In the genomic region with DNA sequence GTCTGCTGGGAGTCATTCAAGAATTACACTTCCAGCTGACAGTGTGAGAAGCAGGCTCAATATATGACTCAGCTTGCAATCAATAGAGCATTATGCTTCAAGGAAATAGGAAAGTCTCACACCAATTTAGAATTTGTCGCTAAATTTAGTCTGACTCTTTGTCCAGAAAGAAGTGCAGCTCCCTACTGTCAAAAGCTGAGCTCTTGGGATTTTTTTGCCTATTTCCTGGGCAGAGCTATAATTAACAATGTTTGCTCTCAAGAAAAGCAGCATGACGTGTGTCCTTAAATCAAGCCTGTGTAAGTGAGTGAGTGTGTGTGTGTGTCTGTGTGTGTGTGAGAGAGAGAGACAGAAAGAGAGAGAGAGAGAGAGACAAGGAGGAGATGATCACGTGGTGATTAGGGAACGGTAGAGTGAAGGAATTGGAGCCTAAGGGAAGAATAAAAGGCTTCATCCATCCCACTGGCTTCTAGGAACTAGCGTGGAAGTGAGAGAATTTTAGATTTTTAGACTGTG, we compare ENCODE assay signal across 8 cellular contexts. TPM values are rescaled to one million over a fixed set of nuclear protein-coding genes. Genes with fewer than 3 reads are reported as not detected.
A peak's percentile ranks its signal among the peaks of the same experiment; 100 is the strongest.
DNase-seq lines count a peak whose midpoint lies in the region; ATAC-seq and TF ChIP-seq lines count a peak whose summit lies in the region.

No MANE protein-coding gene starts in this region.

- H3K4me1 Mint-ChIP-seq in progenitor cell of endocrine pancreas (ENCODE audit: low read depth): peaks cover 10% of the 10 kb centered on the region

- H3K36me3 ChIP-seq in WERI-Rb-1: no peaks in the 10 kb centered on the region

- no peaks in the 10 kb centered on the region for H3K9me3 ChIP-seq in WERI-Rb-1 (ENCODE audit: severe bottlenecking)

- H3K27ac ChIP-seq in WERI-Rb-1: no peak overlapping the region

- no peak overlapping the region for H3K4me3 ChIP-seq in WERI-Rb-1 (ENCODE audit: low read depth, low read length)

- TF ChIP-seq CTCF in progenitor cell of endocrine pancreas (IDR thresholded peaks at IDR 0.05; ENCODE audit: unreplicated experiment) (no peak), WERI-Rb-1 (IDR thresholded peaks at IDR 0.05; ENCODE audit: low read depth, low read length) (no peak)

- no peak overlapping the region for H3K4me3 Mint-ChIP-seq in progenitor cell of endocrine pancreas (ENCODE audit: low read depth)

- H3K36me3 Mint-ChIP-seq in progenitor cell of endocrine pancreas (ENCODE audit: insufficient read depth): no peaks in the 10 kb centered on the region

- no peaks in the 10 kb centered on the region for H3K27me3 ChIP-seq in WERI-Rb-1 (ENCODE audit: insufficient read depth, low read depth, severe bottlenecking)

- H3K27ac Mint-ChIP-seq in progenitor cell of endocrine pancreas: peak overlapping the region; percentile 57

- H3K9me3 Mint-ChIP-seq in progenitor cell of endocrine pancreas (ENCODE audit: low read depth): no peaks in the 10 kb centered on the region

- H3K27me3 Mint-ChIP-seq in progenitor cell of endocrine pancreas: peaks cover 6% of the 10 kb centered on the region

- ATAC-seq in GM21723 (IDR thresholded peaks at IDR 0.05; ENCODE audit: unreplicated experiment): peak; percentile 54
- no peak for ATAC-seq in HG03469 (IDR thresholded peaks at IDR 0.05; ENCODE audit: unreplicated experiment)
- no peak for ATAC-seq in GM21423 (IDR thresholded peaks at IDR 0.05; ENCODE audit: unreplicated experiment)

- DNase-seq in NCI-H460 (ENCODE audit: extremely low read depth, low read depth) (peak; percentile 23), fibroblast of gingiva (ENCODE audit: low read depth) (peak; percentile 26), progenitor cell of endocrine pancreas (ENCODE audit: low spot score, unreplicated experiment) (no peak), WERI-Rb-1 (no peak)
- no peak for DNase-seq in stimulated activated CD4-positive, alpha-beta T cell treated with anti-CD3 and anti-CD28 coated beads, Interleukin-1b, Interleukin-23, amount 100 ng/mL, for 48 hours

RNA-seq across cellular contexts. Expression of gene SLC35G2, which starts 16.4 kb away (rescaled TPM):
- 13.7 and 16.2 TPM in 2 replicates for total RNA-seq in NCI-H460 (2014; rRNA removed; shearing (Covaris generic))
- polyA plus RNA-seq in NCI-H460 (2014; cell fraction: nucleus; rRNA removed): 10.3 and 11.0 TPM in 2 replicates
- total RNA-seq in progenitor cell of endocrine pancreas: 2.3 and 2.4 TPM in 2 replicates

RNA-seq across cellular contexts. Expression of gene STAG1, which starts 50.4 kb away (rescaled TPM):
- total RNA-seq in NCI-H460 (2014; rRNA removed; shearing (Covaris generic)): 22.4 and 27.3 TPM in 2 replicates
- polyA plus RNA-seq in NCI-H460 (2014; cell fraction: nucleus; rRNA removed): 8.9 and 12.8 TPM in 2 replicates
- total RNA-seq in progenitor cell of endocrine pancreas: 39.7 and 46.4 TPM in 2 replicates

RNA-seq across cellular contexts. Expression of gene NCK1, which starts 59.5 kb away (rescaled TPM):
- 44.6 and 52.8 TPM in 2 replicates for total RNA-seq in NCI-H460 (2014; rRNA removed; shearing (Covaris generic))
- polyA plus RNA-seq in NCI-H460 (2014; cell fraction: nucleus; rRNA removed): 25.8 and 36.8 TPM in 2 replicates
- total RNA-seq in progenitor cell of endocrine pancreas: 23.8 and 26.2 TPM in 2 replicates

Comparison
In these comparisons a context has a peak if more than half of its experiments do, and no peak if none do; other contexts are left out.
1. DNase-seq: peak in NCI-H460 (single experiment) and fibroblast of gingiva (single experiment); none in progenitor cell of endocrine pancreas (single experiment), WERI-Rb-1 (single experiment) and stimulated activated CD4-positive, alpha-beta T cell treated with anti-CD3 and anti-CD28 coated beads, Interleukin-1b, Interleukin-23, amount 100 ng/mL, for 48 hours (single experiment).